In the genomic region with DNA sequence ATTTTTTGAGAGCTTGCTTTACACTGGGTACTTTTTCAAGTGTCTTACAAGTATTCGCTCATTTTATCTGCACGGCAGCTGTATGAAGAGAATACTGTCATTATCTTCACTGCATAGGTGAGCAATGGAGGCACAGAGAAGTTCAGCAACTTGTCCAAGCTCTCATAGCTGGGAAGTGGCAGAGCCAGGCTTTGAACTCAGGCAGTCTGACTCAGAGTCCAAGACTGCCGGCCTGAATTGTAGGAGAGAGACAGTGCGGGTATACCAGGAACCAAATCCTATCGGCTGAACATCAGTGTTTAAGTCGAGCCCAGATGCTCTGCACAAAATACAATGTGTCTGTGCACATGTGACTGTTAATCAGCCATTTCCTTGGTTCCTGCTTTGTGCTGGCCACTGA, we compare ENCODE assay signal across 31 cellular contexts.
"Had no signal": no experiment of that assay in that cellular context is flagged by ENCODE, and none has a peak within 500 bp of the region (broad histone marks: within the 10 kb centered on the region; RNA-seq: fewer than 3 reads in every experiment).

No MANE protein-coding gene starts in this region.

- H3K9me3 Mint-ChIP-seq: natural killer cell; stimulated activated memory B cell treated with anti-CD40 and anti-IgM and Interleukin-4, amounts not matched to agents 10 μg/mL and 1 μg/mL and 100 μg/mL, for 72 hours had no signal

- H3K27ac Mint-ChIP-seq: mesothelial cell of epicardium; natural killer cell; nephron progenitor cell; neural progenitor cell; stimulated activated memory B cell treated with anti-CD40 and anti-IgM and Interleukin-4, amounts not matched to agents 10 μg/mL and 1 μg/mL and 100 μg/mL, for 72 hours; stimulated activated naive CD8-positive, alpha-beta T cell treated with anti-CD3 and anti-CD28 coated beads, Interleukin-15, amount 100 ng/mL, for 72 hours had no signal

- H3K36me3 Mint-ChIP-seq: mesothelial cell of epicardium; natural killer cell; stimulated activated memory B cell treated with anti-CD40 and anti-IgM and Interleukin-4, amounts not matched to agents 10 μg/mL and 1 μg/mL and 100 μg/mL, for 72 hours had no signal

- H3K9ac ChIP-seq: neural progenitor cell, parathyroid adenoma had no signal

- FAIRE-seq: keratinocyte had no signal

- H3K4me2 ChIP-seq: neural progenitor cell, smooth muscle cell had no signal

- H3K4me3 ChIP-seq: lower lobe of right lung, neural progenitor cell, psoas muscle, right lobe of liver, smooth muscle cell, testis, thyroid gland, transverse colon, upper lobe of right lung, uterus had no signal

- H3K27me3 ChIP-seq: neural progenitor cell, neutrophil, right lobe of liver, testis, thyroid gland, transverse colon, upper lobe of right lung, uterus had no signal

- ATAC-seq: left cardiac atrium; left lobe of liver; lower lobe of right lung; natural killer cell; psoas muscle; right lobe of liver; stimulated activated memory B cell treated with anti-CD40 and anti-IgM and Interleukin-4, amounts not matched to agents 10 μg/mL and 1 μg/mL and 100 μg/mL, for 72 hours; stimulated activated naive CD8-positive, alpha-beta T cell treated with anti-CD3 and anti-CD28 coated beads, Interleukin-15, amount 100 ng/mL, for 72 hours; upper lobe of right lung had no signal

- H3K4me3 Mint-ChIP-seq: mesothelial cell of epicardium; naive B cell; natural killer cell; nephron progenitor cell; neural progenitor cell; stimulated activated memory B cell treated with anti-CD40 and anti-IgM and Interleukin-4, amounts not matched to agents 10 μg/mL and 1 μg/mL and 100 μg/mL, for 72 hours; stimulated activated naive CD8-positive, alpha-beta T cell treated with anti-CD3 and anti-CD28 coated beads, Interleukin-15, amount 100 ng/mL, for 72 hours had no signal

- H3K36me3 ChIP-seq: lower lobe of right lung, neural progenitor cell, neutrophil, right lobe of liver, thyroid gland, transverse colon, upper lobe of right lung, uterus had no signal

- H3K27ac ChIP-seq: lower lobe of right lung, neural progenitor cell, neutrophil, parathyroid adenoma, psoas muscle, right lobe of liver, testis, thyroid gland, transverse colon, upper lobe of right lung, uterus had no signal

- H3K4me1 ChIP-seq: lower lobe of right lung, neural progenitor cell, parathyroid adenoma, psoas muscle, right lobe of liver, testis, thyroid gland, transverse colon, upper lobe of right lung, uterus had no signal

- DNase-seq: hippocampal formation; kidney glomerular epithelial cell; left cardiac atrium; lower lobe of right lung; mammary epithelial cell; mesendoderm; naive B cell; natural killer cell; nephron progenitor cell; occipital lobe; psoas muscle; right lobe of liver; stimulated activated CD4-positive, alpha-beta T cell treated with anti-CD3 and anti-CD28 coated beads, Interleukin-1b, Interleukin-23, amount 100 ng/mL, for 48 hours; stimulated activated CD4-positive, alpha-beta T cell treated with anti-CD3 and anti-CD28 coated beads, Interleukin-2, amount 100 ng/mL, for 48 hours; stimulated activated CD4-positive, alpha-beta T cell treated with anti-CD3 and anti-CD28 coated beads, Interleukin-4, amount 100 ng/mL, for 4 hours; stimulated activated CD8-positive, alpha-beta memory T cell treated with anti-CD3 and anti-CD28 coated beads, Interleukin-4, amount 100 ng/mL, for 48 hours; stimulated activated naive CD4-positive, alpha-beta T cell treated with Interleukin-2 at 50 U/mL for 16 hours; stimulated activated naive CD8-positive, alpha-beta T cell treated with anti-CD3 and anti-CD28 coated beads, Interleukin-15, amount 100 ng/mL, for 72 hours; testis; thyroid gland; transverse colon; upper lobe of right lung; uterus had no signal

- H2AFZ ChIP-seq: neural progenitor cell, parathyroid adenoma had no signal

- H3K79me2 ChIP-seq: parathyroid adenoma had no signal

- H3K9me3 ChIP-seq: neutrophil, psoas muscle, right lobe of liver, testis, thyroid gland, transverse colon, upper lobe of right lung, uterus had no signal
